19 cellular contexts compared by ENCODE assay signal in genomic region chr2:10085852-10086148, GRCh38. TPM values are rescaled to one million over a fixed set of nuclear protein-coding genes. Genes with fewer than 3 reads are reported as not detected.
"Had no signal": no experiment of that assay in that cellular context is flagged by ENCODE, and none has a peak within 500 bp of the region (broad histone marks: within the 10 kb centered on the region; RNA-seq: fewer than 3 reads in every experiment).

No MANE protein-coding gene starts in this region.

- H2AFZ ChIP-seq: parathyroid adenoma had no signal

- H3K9ac ChIP-seq: parathyroid adenoma had no signal

- DNase-seq: dorsolateral prefrontal cortex; effector CD4-positive, alpha-beta T cell; naive thymus-derived CD4-positive, alpha-beta T cell; occipital lobe; retina; stimulated activated CD4-positive, alpha-beta T cell treated with anti-CD3 and anti-CD28 coated beads, Interleukin-15, amount 100 ng/mL, for 24 hours; stimulated activated CD4-positive, alpha-beta T cell treated with anti-CD3 and anti-CD28 coated beads, Interleukin-2, amount 100 ng/mL, for 48 hours; stimulated activated naive B cell treated with anti-CD40 and anti-IgM and Interleukin-4, amounts not matched to agents 10 μg/mL and 1 μg/mL and 100 μg/mL, for 72 hours; upper lobe of left lung had no signal

- H3K27ac ChIP-seq: dorsolateral prefrontal cortex, parathyroid adenoma, thoracic aorta, tibial nerve, upper lobe of left lung had no signal

- FAIRE-seq: colon, frontal cortex, keratinocyte, small intestine, urothelium cell line had no signal

- H3K4me3 ChIP-seq: dorsolateral prefrontal cortex, lung, thoracic aorta, tibial nerve, upper lobe of left lung had no signal

- H3K9me3 ChIP-seq: thoracic aorta, tibial nerve, upper lobe of left lung had no signal

- H3K4me1 ChIP-seq: parathyroid adenoma had no signal

- H3K36me3 ChIP-seq: thoracic aorta, tibial nerve, upper lobe of left lung had no signal

- ATAC-seq: naive thymus-derived CD4-positive, alpha-beta T cell; stimulated activated naive B cell treated with anti-CD40 and anti-IgM and Interleukin-4, amounts not matched to agents 10 μg/mL and 1 μg/mL and 100 μg/mL, for 72 hours had no signal

- H3K79me2 ChIP-seq: parathyroid adenoma had no signal

RNA-seq across cellular contexts. Expression of gene CYS1, which starts 5.6 kb away (rescaled TPM):
- polyA plus RNA-seq: naive thymus-derived CD4-positive, alpha-beta T cell; neural cell had no signal

RNA-seq across cellular contexts. Expression of gene RRM2, which starts 36.7 kb away (rescaled TPM):
- polyA plus RNA-seq: naive thymus-derived CD4-positive, alpha-beta T cell had no signal
